1 cellular context compared by ENCODE assay signal in the genomic region with DNA sequence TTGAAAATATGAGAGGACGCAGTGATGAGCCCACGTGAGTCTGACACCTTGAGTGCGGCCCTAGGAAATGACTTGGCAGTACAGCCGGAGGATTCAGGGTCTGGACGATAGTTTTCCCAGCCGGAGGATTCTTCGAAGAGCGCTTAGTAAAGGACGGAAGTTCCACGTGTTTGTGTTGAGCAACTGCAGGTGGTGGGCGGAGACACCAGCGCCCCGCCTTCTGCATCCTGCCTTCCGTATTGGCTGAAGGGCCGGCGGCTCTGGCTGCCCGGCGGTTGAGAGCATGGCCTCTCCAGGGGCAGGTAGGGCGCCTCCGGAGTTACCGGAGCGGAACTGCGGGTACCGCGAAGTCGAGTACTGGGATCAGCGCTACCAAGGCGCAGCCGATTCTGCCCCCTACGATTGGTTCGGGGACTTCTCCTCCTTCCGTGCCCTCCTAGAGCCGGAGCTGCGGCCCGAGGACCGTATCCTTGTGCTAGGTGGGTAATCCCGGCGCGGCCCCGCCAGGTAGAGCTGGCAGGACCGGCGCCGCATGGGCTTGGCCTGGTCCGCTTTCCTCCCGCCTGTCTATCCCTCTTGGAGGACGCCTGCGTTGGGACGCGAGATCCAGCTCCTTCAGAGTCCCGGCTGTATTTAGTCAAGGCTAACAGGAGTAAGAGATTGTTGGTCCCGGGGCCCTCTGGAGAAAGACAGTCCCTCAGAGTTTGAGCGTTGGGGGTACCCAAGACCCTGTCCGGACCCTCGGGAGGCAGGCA.
TF ChIP-seq lines count a peak whose summit lies in the region.

Gene EEF1AKMT4 (plus strand): TSS at position 261 of the 755 bp plus-strand sequence. CDS start 23 bp downstream, at position 284.

TF ChIP-seq in H1, 55 proteins besides CTCF, POLR2A, EP300 and RAD21:
- TF ChIP-seq SAP30 (IDR thresholded peaks at IDR 0.05; ENCODE audit: insufficient read depth, insufficient replicate concordance, low read length) (peak; percentile 54), KDM4A (IDR thresholded peaks at IDR 0.05; ENCODE audit: low read depth, low read length, severe bottlenecking) (peak; percentile 72), TBP (IDR thresholded peaks at IDR 0.05; ENCODE audit: low read depth, low read length) (peak; percentile 76; the same call in 1 of the 2 replicates), GTF2F1 (IDR thresholded peaks at IDR 0.05; ENCODE audit: borderline replicate concordance, low read depth, low read length) (0 out of 2 replicates have a peak, but pooled peaks have one; percentile 29), YY1 (IDR thresholded peaks at IDR 0.05; ENCODE audit: low read depth, low read length) (peak; percentile 73), BACH1 (IDR thresholded peaks at IDR 0.05; ENCODE audit: low read length) (no peak), PHF8 (conservative IDR thresholded peaks at IDR 0.05; ENCODE audit: low read depth, low read length) (peak; percentile 39; the same call in 1 of the 2 replicates), TAF1 (IDR thresholded peaks at IDR 0.05; ENCODE audit: low read depth, low read length) (no peak; the same call in 1 of the 2 replicates), BCL11A (IDR thresholded peaks at IDR 0.05; ENCODE audit: low read depth in 2 of 2, low read length in 2 of 2) (no peak), RBBP5 (IDR thresholded peaks at IDR 0.05; ENCODE audit: borderline replicate concordance, low read depth, low read length) (0 out of 2 replicates have a peak, but pooled peaks have one; percentile 47), TCF12 (IDR thresholded peaks at IDR 0.05; ENCODE audit: low read depth, low read length) (peak; percentile 58; the same call in 1 of the 2 replicates), RFX5 (IDR thresholded peaks at IDR 0.05; ENCODE audit: borderline replicate concordance, low read depth, low read length) (no peak), CEBPB (IDR thresholded peaks at IDR 0.05; ENCODE audit: low read depth, low read length) (peak; percentile 99), SIN3A (conservative IDR thresholded peaks at IDR 0.05 in 1 of 2, IDR thresholded peaks at IDR 0.05 in 1 of 2; ENCODE audit: low read depth in 1 of 2, low read length in 2 of 2) (peak; percentile 96 to 97), GABPA (IDR thresholded peaks at IDR 0.05; ENCODE audit: borderline replicate concordance, insufficient read depth, low read length) (peak; percentile 86; the same call in 1 of the 2 replicates), CHD2 (IDR thresholded peaks at IDR 0.05; ENCODE audit: low read length) (0 out of 2 replicates have a peak, but pooled peaks have one; percentile 29), EGR1 (IDR thresholded peaks at IDR 0.05; ENCODE audit: borderline replicate concordance, low read depth, low read length) (no peak), NRF1 (IDR thresholded peaks at IDR 0.05; ENCODE audit: low read depth, low read length) (no peak), POLR2AphosphoS5 (IDR thresholded peaks at IDR 0.05; ENCODE audit: low read depth, low read length) (0 out of 2 replicates have a peak, but pooled peaks have one; percentile 38), SP1 (IDR thresholded peaks at IDR 0.05; ENCODE audit: low read depth, low read length) (0 out of 2 replicates have a peak, but pooled peaks have one; percentile 40), HDAC2 (IDR thresholded peaks at IDR 0.05; ENCODE audit: borderline replicate concordance in 1 of 2, low read depth in 2 of 2, low read length in 2 of 2) (0 out of 4 replicates have a peak, but pooled peaks of 1 of the 2 experiments have one; percentile 66), CREB1 (IDR thresholded peaks at IDR 0.05) (peak; percentile 31; the same call in 1 of the 2 replicates)
- TF ChIP-seq, protein P1, sequence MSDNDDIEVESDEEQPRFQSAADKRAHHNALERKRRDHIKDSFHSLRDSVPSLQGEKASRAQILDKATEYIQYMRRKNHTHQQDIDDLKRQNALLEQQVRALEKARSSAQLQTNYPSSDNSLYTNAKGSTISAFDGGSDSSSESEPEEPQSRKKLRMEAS (IDR thresholded peaks at IDR 0.05), result peak; percentile 96
- TF ChIP-seq, protein P2, sequence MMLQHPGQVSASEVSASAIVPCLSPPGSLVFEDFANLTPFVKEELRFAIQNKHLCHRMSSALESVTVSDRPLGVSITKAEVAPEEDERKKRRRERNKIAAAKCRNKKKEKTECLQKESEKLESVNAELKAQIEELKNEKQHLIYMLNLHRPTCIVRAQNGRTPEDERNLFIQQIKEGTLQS (IDR thresholded peaks at IDR 0.05; ENCODE audit: insufficient read depth, low read depth, low read length), result no peak
